Comparison of ENCODE assay signal across 19 cellular contexts in the genomic region with DNA sequence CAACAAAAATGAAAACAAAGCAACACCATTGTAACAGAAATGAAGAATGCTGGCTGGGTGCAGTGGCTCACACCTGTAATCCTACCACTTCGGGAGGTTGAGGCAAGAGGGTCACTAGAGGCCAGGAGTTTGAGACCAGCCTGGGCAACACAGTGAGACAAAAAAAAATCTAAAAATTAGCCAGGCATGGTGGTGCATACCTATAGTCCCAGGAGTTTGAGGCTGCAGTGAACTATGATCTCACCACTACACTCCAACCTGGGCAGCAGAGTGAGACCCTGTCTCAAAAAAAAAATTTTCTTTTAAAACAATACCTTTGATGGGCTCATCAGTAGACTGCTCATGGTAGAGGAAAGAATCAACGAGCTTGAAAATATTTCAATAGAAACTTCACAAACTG. TPM values are rescaled to one million over a fixed set of nuclear protein-coding genes. Genes with fewer than 3 reads are reported as not detected.
A peak's percentile ranks its signal among the peaks of the same experiment; 100 is the strongest.
DNase-seq lines count a peak whose midpoint lies in the region; ATAC-seq and TF ChIP-seq lines count a peak whose summit lies in the region.
"Had no signal": no experiment of that assay in that cellular context is flagged by ENCODE, and none has a peak within 500 bp of the region (broad histone marks: within the 10 kb centered on the region; RNA-seq: fewer than 3 reads in every experiment).

No MANE protein-coding gene starts in this region.

- no peak overlapping the region for H3K4me3 ChIP-seq in HEK293 (ENCODE audit: low read depth, low read length)
- H3K4me3 ChIP-seq: GM12878, GM23248 had no signal

- no peaks in the 10 kb centered on the region; a peak in 1 of 3 replicates for H3K36me3 ChIP-seq in HEK293 (ENCODE audit: control insufficient read depth in 2 of 2, insufficient read depth in 1 of 2, low read length in 2 of 2)
- H3K36me3 ChIP-seq: BE2C had no signal

- DNase-seq in activated naive CD8-positive, alpha-beta T cell treated with anti-CD3 and anti-CD28 coated beads for 36 hours, result no peak
- DNase-seq in activated naive CD8-positive, alpha-beta T cell treated with anti-CD3 and anti-CD28 coated beads, Interleukin-2, amount 50 U/mL, for 24 hours, result no peak
- DNase-seq in endothelial cell (ENCODE audit: low spot score) (no peak), dermis blood vessel endothelial cell (no peak)
- DNase-seq: ACHN; BE2C; C1 segment of cervical spinal cord; CD4-positive, CD25-positive, alpha-beta regulatory T cell; CD8-positive, alpha-beta memory T cell; COR-L47; DMS 273 treated with DMSO at 0.1 percent for 48 hours; DMS53; DND-41; EL; GM23248 had no signal

- H3K4me3 Mint-ChIP-seq in activated naive CD8-positive, alpha-beta T cell treated with anti-CD3 and anti-CD28 coated beads for 36 hours, result no peak overlapping the region
- no peak overlapping the region for H3K4me3 Mint-ChIP-seq in activated naive CD8-positive, alpha-beta T cell treated with anti-CD3 and anti-CD28 coated beads, Interleukin-2, amount 50 U/mL, for 24 hours
- H3K4me3 Mint-ChIP-seq in endothelial cell (ENCODE audit: unreplicated experiment), result no peak overlapping the region
- H3K4me3 Mint-ChIP-seq: CD4-positive, CD25-positive, alpha-beta regulatory T cell; CD8-positive, alpha-beta memory T cell had no signal

- no peaks in the 10 kb centered on the region for H3K9me3 ChIP-seq in HEK293 (ENCODE audit: control insufficient read depth, insufficient read depth, low read depth, low read length)
- H3K9me3 ChIP-seq: BE2C had no signal

- H3K27ac ChIP-seq in HEK293 (ENCODE audit: extremely low read depth, low read depth, low read length), result no peak overlapping the region
- H3K27ac ChIP-seq: GM23248 had no signal

- H3K9me3 Mint-ChIP-seq in activated naive CD8-positive, alpha-beta T cell treated with anti-CD3 and anti-CD28 coated beads for 36 hours, result peaks cover 3% of the 10 kb centered on the region
- no peaks in the 10 kb centered on the region for H3K9me3 Mint-ChIP-seq in activated naive CD8-positive, alpha-beta T cell treated with anti-CD3 and anti-CD28 coated beads, Interleukin-2, amount 50 U/mL, for 24 hours
- peaks cover 7% of the 10 kb centered on the region for H3K9me3 Mint-ChIP-seq in endothelial cell (ENCODE audit: unreplicated experiment)

- H3K27me3 Mint-ChIP-seq in activated naive CD8-positive, alpha-beta T cell treated with anti-CD3 and anti-CD28 coated beads for 36 hours, result no peaks in the 10 kb centered on the region
- H3K27me3 Mint-ChIP-seq in activated naive CD8-positive, alpha-beta T cell treated with anti-CD3 and anti-CD28 coated beads, Interleukin-2, amount 50 U/mL, for 24 hours, result no peaks in the 10 kb centered on the region
- peaks cover 5% of the 10 kb centered on the region for H3K27me3 Mint-ChIP-seq in endothelial cell (ENCODE audit: unreplicated experiment)
- H3K27me3 Mint-ChIP-seq: CD8-positive, alpha-beta memory T cell had no signal

- H3K4me1 Mint-ChIP-seq in activated naive CD8-positive, alpha-beta T cell treated with anti-CD3 and anti-CD28 coated beads for 36 hours, result peaks cover 16% of the 10 kb centered on the region
- peaks cover 9% of the 10 kb centered on the region for H3K4me1 Mint-ChIP-seq in activated naive CD8-positive, alpha-beta T cell treated with anti-CD3 and anti-CD28 coated beads, Interleukin-2, amount 50 U/mL, for 24 hours
- peaks cover 62% of the 10 kb centered on the region for H3K4me1 Mint-ChIP-seq in endothelial cell (ENCODE audit: unreplicated experiment)
- H3K4me1 Mint-ChIP-seq: CD8-positive, alpha-beta memory T cell had no signal

- CTCF ChIA-PET in HEK293 (lab: Yijun Ruan, JAX), result interaction anchor here (0.6 to 0.7 kb wide), 2 partner anchors 47 to 57 kb away, joined by 3 to 4 read pairs; no protein-coding TSS in a partner anchor

- TF ChIP-seq CTCF in HEK293 (tag by site-specific recombination; IDR thresholded peaks at IDR 0.05) (no peak), endothelial cell (IDR thresholded peaks at IDR 0.05; ENCODE audit: unreplicated experiment) (no peak)

- peak overlapping the region; percentile 64 for H3K27ac Mint-ChIP-seq in activated naive CD8-positive, alpha-beta T cell treated with anti-CD3 and anti-CD28 coated beads for 36 hours
- H3K27ac Mint-ChIP-seq in activated naive CD8-positive, alpha-beta T cell treated with anti-CD3 and anti-CD28 coated beads, Interleukin-2, amount 50 U/mL, for 24 hours, result no peak overlapping the region
- peak overlapping the region; percentile 10 for H3K27ac Mint-ChIP-seq in endothelial cell (ENCODE audit: unreplicated experiment)
- H3K27ac Mint-ChIP-seq: CD4-positive, CD25-positive, alpha-beta regulatory T cell; CD8-positive, alpha-beta memory T cell had no signal

- POLR2A ChIA-PET in HEK293 (lab: Yijun Ruan, JAX), result no interaction called here

- ATAC-seq in activated naive CD8-positive, alpha-beta T cell treated with anti-CD3 and anti-CD28 coated beads, Interleukin-2, amount 50 U/mL, for 24 hours, result no peak
- ATAC-seq in GM21390 (IDR thresholded peaks at IDR 0.05; ENCODE audit: unreplicated experiment), result no peak
- ATAC-seq: GM12878, HCT116 had no signal

- H3K36me3 Mint-ChIP-seq in activated naive CD8-positive, alpha-beta T cell treated with anti-CD3 and anti-CD28 coated beads for 36 hours, result peaks cover 3% of the 10 kb centered on the region
- H3K36me3 Mint-ChIP-seq in activated naive CD8-positive, alpha-beta T cell treated with anti-CD3 and anti-CD28 coated beads, Interleukin-2, amount 50 U/mL, for 24 hours (ENCODE audit: low read depth), result no peaks in the 10 kb centered on the region
- H3K36me3 Mint-ChIP-seq in endothelial cell (ENCODE audit: low read depth, unreplicated experiment), result peaks cover 30% of the 10 kb centered on the region

- no peaks in the 10 kb centered on the region for H3K4me1 ChIP-seq in HEK293 (ENCODE audit: control insufficient read depth, insufficient read depth, low read length)
- H3K4me1 ChIP-seq: BE2C had no signal

TF ChIP-seq in HEK293, 187 proteins besides CTCF, POLR2A, EP300 and RAD21:
- TF ChIP-seq ZNF121 (tag by site-specific recombination; IDR thresholded peaks at IDR 0.05) (peak; percentile 67; the same call in 1 of the 2 replicates), ZNF670 (tag by site-specific recombination; IDR thresholded peaks at IDR 0.05; ENCODE audit: low read depth) (no peak)
- TF ChIP-seq, protein P1, sequence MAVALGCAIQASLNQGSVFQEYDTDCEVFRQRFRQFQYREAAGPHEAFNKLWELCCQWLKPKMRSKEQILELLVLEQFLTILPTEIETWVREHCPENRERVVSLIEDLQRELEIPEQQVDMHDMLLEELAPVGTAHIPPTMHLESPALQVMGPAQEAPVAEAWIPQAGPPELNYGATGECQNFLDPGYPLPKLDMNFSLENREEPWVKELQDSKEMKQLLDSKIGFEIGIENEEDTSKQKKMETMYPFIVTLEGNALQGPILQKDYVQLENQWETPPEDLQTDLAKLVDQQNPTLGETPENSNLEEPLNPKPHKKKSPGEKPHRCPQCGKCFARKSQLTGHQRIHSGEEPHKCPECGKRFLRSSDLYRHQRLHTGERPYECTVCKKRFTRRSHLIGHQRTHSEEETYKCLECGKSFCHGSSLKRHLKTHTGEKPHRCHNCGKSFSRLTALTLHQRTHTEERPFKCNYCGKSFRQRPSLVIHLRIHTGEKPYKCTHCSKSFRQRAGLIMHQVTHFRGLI (tag by site-specific recombination; IDR thresholded peaks at IDR 0.05), result no peak

RNA-seq across cellular contexts. Expression of a gene that starts 18.5 kb away (rescaled TPM):
- total RNA-seq in activated naive CD8-positive, alpha-beta T cell treated with anti-CD3 and anti-CD28 coated beads for 36 hours, result 1 to 10 TPM; 2.0 to 2.2 TPM
- 95.5 TPM for total RNA-seq in endothelial cell (ENCODE audit: unreplicated experiment)
- total RNA-seq in dermis blood vessel endothelial cell, result 21.6 and 24.8 TPM in 2 replicates

RNA-seq across cellular contexts. Expression of a gene that starts 57.0 kb away (rescaled TPM):
- total RNA-seq in activated naive CD8-positive, alpha-beta T cell treated with anti-CD3 and anti-CD28 coated beads for 36 hours, result 10 to 100 TPM; 10.2 to 10.9 TPM
- total RNA-seq in endothelial cell (ENCODE audit: unreplicated experiment), result 6.8 TPM
- 6.8 and 9.2 TPM in 2 replicates for total RNA-seq in dermis blood vessel endothelial cell
